ENCODE assay signal across 10 cellular contexts in the genomic region with DNA sequence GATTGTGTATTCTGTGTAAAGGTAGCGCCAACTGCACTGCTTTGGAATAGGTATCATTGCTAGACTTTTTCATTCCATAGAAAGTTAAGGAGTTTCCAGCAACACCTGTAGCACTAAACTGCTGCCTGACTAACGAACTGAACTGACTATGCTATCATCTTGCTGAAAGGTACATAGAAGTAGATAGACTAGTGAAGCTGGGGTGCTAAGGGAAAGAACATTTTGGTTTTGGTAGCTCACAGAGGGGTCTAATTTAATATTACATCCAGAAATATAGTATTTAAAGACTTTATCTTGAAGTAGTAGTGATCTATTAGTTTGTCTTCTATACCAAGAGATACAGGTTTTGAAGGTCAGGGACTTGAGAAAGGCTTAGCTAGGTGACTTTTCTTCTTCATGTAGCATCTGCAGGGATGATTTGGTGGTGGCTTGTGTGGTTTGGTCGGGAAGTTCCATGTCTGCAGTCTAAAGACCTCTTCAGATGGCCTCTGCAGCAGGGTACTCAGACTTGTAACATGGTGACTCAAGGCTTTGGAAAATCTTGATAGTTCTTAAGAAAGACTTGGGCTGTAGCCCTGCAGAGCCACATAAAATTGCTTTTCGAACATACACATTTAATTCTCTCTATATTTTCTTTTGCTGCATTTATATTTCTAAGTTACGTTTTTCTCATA. TPM values are rescaled to one million over a fixed set of nuclear protein-coding genes. Genes with fewer than 3 reads are reported as not detected.
DNase-seq lines count a peak whose midpoint lies in the region; ATAC-seq, FAIRE-seq and TF ChIP-seq lines count a peak whose summit lies in the region.
"Had no signal": no experiment of that assay in that cellular context is flagged by ENCODE, and none has a peak within 500 bp of the region (broad histone marks: within the 10 kb centered on the region; RNA-seq: fewer than 3 reads in every experiment).

No MANE protein-coding gene starts in this region.

- H3K4me3 Mint-ChIP-seq in activated B cell treated with CpG ODN at 0.5 μM for 24 hours (peak overlapping the region; percentile 59), mesothelial cell of epicardium (no peak overlapping the region), Caco-2 (ENCODE audit: unreplicated experiment) (no peak overlapping the region)

- TF ChIP-seq CTCF in activated B cell treated with CpG ODN at 0.5 μM for 24 hours (IDR thresholded peaks at IDR 0.05), result no peak
- no peak for TF ChIP-seq CTCF in mesothelial cell of epicardium (IDR thresholded peaks at IDR 0.05; ENCODE audit: unreplicated experiment)
- no peak for TF ChIP-seq CTCF in pancreas (IDR thresholded peaks at IDR 0.05)
- TF ChIP-seq CTCF in Caco-2 (IDR thresholded peaks at IDR 0.05; ENCODE audit: insufficient read depth in 1 of 2, low read depth in 1 of 2, low read length in 1 of 2, severe bottlenecking in 1 of 2, unreplicated experiment in 1 of 2), result no peak

- H3K4me3 ChIP-seq in pancreas, result no peak overlapping the region
- H3K4me3 ChIP-seq in Caco-2 (ENCODE audit: low read depth, low read length), result no peak overlapping the region

- H3K9me3 ChIP-seq in pancreas (no peaks in the 10 kb centered on the region), Caco-2 (no peaks in the 10 kb centered on the region)

- H3K4me1 Mint-ChIP-seq in activated B cell treated with CpG ODN at 0.5 μM for 24 hours (peaks cover 93% of the 10 kb centered on the region), mesothelial cell of epicardium (peaks cover 42% of the 10 kb centered on the region), Caco-2 (ENCODE audit: low read depth, unreplicated experiment) (peaks cover 14% of the 10 kb centered on the region)

- 64 to 72% methylated on average over 5 of the region's 5 CpGs for WGBS in pancreas, 2 donors

- no peaks in the 10 kb centered on the region for H3K27me3 Mint-ChIP-seq in activated B cell treated with CpG ODN at 0.5 μM for 24 hours
- no peaks in the 10 kb centered on the region for H3K27me3 Mint-ChIP-seq in mesothelial cell of epicardium (ENCODE audit: low read depth)
- H3K27me3 Mint-ChIP-seq in Caco-2 (ENCODE audit: insufficient read depth, unreplicated experiment), result no peaks in the 10 kb centered on the region

- no peaks in the 10 kb centered on the region for H3K27me3 ChIP-seq in pancreas
- no peaks in the 10 kb centered on the region for H3K27me3 ChIP-seq in Caco-2 (replicated peaks; ENCODE audit: control insufficient read depth, insufficient read depth, low read length)

- DNase-seq in AG08395 (ENCODE audit: low spot score) (peak; percentile 10), activated B cell treated with CpG ODN at 0.5 μM for 24 hours (no peak), mesothelial cell of epicardium (ENCODE audit: low spot score in 2 of 2, unreplicated experiment in 2 of 2) (no peak), DMS153 treated with DMSO at 0.1 percent for 48 hours (lab: John Stamatoyannopoulos, UW; ENCODE audit: unreplicated experiment) (no peak), pancreas (no peak), NCI-H128 (lab: John Stamatoyannopoulos, UW; ENCODE audit: unreplicated experiment) (no peak), Caco-2 (no peak)
- DNase-seq: NCI-H1092 treated with DMSO at 0.1 percent for 48 hours had no signal

- no peak overlapping the region for H3K27ac ChIP-seq in pancreas
- H3K27ac ChIP-seq: epithelial cell of prostate had no signal

- no peaks in the 10 kb centered on the region for H3K9me3 Mint-ChIP-seq in activated B cell treated with CpG ODN at 0.5 μM for 24 hours
- no peaks in the 10 kb centered on the region for H3K9me3 Mint-ChIP-seq in mesothelial cell of epicardium
- H3K9me3 Mint-ChIP-seq in Caco-2 (ENCODE audit: unreplicated experiment), result no peaks in the 10 kb centered on the region

- peaks cover 5% of the 10 kb centered on the region for H3K36me3 Mint-ChIP-seq in activated B cell treated with CpG ODN at 0.5 μM for 24 hours (ENCODE audit: low read depth)
- peaks cover 6% of the 10 kb centered on the region for H3K36me3 Mint-ChIP-seq in mesothelial cell of epicardium
- no peaks in the 10 kb centered on the region for H3K36me3 Mint-ChIP-seq in Caco-2 (ENCODE audit: insufficient read depth, unreplicated experiment)

- CTCF ChIA-PET in activated B cell treated with CpG ODN at 0.5 μM for 24 hours (lab: Charles Lee) (no interaction called here), Caco-2 (lab: Charles Lee) (no interaction called here)

- H3K27ac Mint-ChIP-seq in activated B cell treated with CpG ODN at 0.5 μM for 24 hours (peak overlapping the region; percentile 35), mesothelial cell of epicardium (peak overlapping the region; percentile 76), Caco-2 (ENCODE audit: unreplicated experiment) (no peak overlapping the region)

- POLR2A ChIA-PET in activated B cell treated with CpG ODN at 0.5 μM for 24 hours (lab: Charles Lee), result interaction anchor here (4.6 kb wide), 1 partner anchor 10 kb away, joined by 38 read pairs; the partner anchor contains the start of gene SENP6
- POLR2A ChIA-PET in Caco-2 (lab: Charles Lee), result no interaction called here

- FAIRE-seq in pancreas (lab: Jason Lieb, UNC), result no peak

- intact Hi-C loops in activated B cell treated with CpG ODN at 0.5 μM for 24 hours (cut with micrococcal nuclease) (loop anchor here (1.0 kb wide), 1 partner anchor 9 kb away; no protein-coding TSS in a partner anchor), pancreas (cut with DNase I) (no loop called here), Caco-2 (cut with micrococcal nuclease; ENCODE audit: unreplicated experiment) (no loop called here)

- ATAC-seq in GM21717 (IDR thresholded peaks at IDR 0.05; ENCODE audit: unreplicated experiment) (peak; percentile 52), activated B cell treated with CpG ODN at 0.5 μM for 24 hours (ENCODE audit: low read depth) (no peak), pancreas (no peak)

- H3K4me1 ChIP-seq in pancreas, result peaks cover 21 to 46% (median 25%) of the 10 kb centered on the region in 3 donors
- H3K4me1 ChIP-seq in Caco-2, result no peaks in the 10 kb centered on the region

- H3K36me3 ChIP-seq in pancreas (no peaks in the 10 kb centered on the region), Caco-2 (ENCODE audit: control insufficient read depth, insufficient read depth, low read length) (no peaks in the 10 kb centered on the region)

- BruUV-seq in Caco-2 (replicated peaks; lab: Mats Ljungman, UMichigan), result no TSS peak

RNA-seq across cellular contexts. Expression of gene SENP6, which starts 10.2 kb away (rescaled TPM):
- 116 and 134 TPM in 2 replicates for total RNA-seq in activated B cell treated with CpG ODN at 0.5 μM for 24 hours
- total RNA-seq in mesothelial cell of epicardium, result 150 to 159 TPM (median 157 TPM) in 3 replicates
- 10 to 100 TPM; 32.8 to 53.1 (median 41.1) TPM for total RNA-seq in pancreas
- 10 to 100 TPM; 25.2 to 44.5 TPM for polyA plus RNA-seq in pancreas
- 91.9 and 94.9 TPM in 2 replicates for total RNA-seq in Caco-2 (2022)
